9 cellular contexts compared by ENCODE assay signal in genomic region chr10:93039721-93040120, GRCh38. TPM values are rescaled to one million over a fixed set of nuclear protein-coding genes. Genes with fewer than 3 reads are reported as not detected.
DNase-seq lines count a peak whose midpoint lies in the region; ATAC-seq and TF ChIP-seq lines count a peak whose summit lies in the region.
"Had no signal": no experiment of that assay in that cellular context is flagged by ENCODE, and none has a peak within 500 bp of the region (broad histone marks: within the 10 kb centered on the region; RNA-seq: fewer than 3 reads in every experiment).

No MANE protein-coding gene starts in this region.

- no peaks in the 10 kb centered on the region for H3K9me3 Mint-ChIP-seq in HFFc6

- H3K27ac ChIP-seq in effector memory CD4-positive, alpha-beta T cell (ENCODE audit: insufficient read depth, low read length, poor library complexity, severe bottlenecking) = no peak overlapping the region
- H3K27ac ChIP-seq: thyroid gland had no signal

- DNase-seq in BE2C = no peak
- peak; percentile 48 for DNase-seq in HFFc6
- peak; percentile 66 for DNase-seq in SKM-1 (lab: John Stamatoyannopoulos, UW; ENCODE audit: unreplicated experiment)
- peak; percentile 75 for DNase-seq in iPS DF 19.7 (ENCODE audit: low read depth, low spot score)
- DNase-seq in stimulated activated naive CD4-positive, alpha-beta T cell treated with Interleukin-2 at 50 U/mL for 16 hours (lab: John Stamatoyannopoulos, UW) = no peak
- DNase-seq in stimulated activated CD4-positive, alpha-beta T cell treated with anti-CD3 and anti-CD28 coated beads, Interleukin-4, amount 100 ng/mL, for 24 hours = no peak
- DNase-seq in effector memory CD4-positive, alpha-beta T cell = no peak
- DNase-seq: thyroid gland had no signal

- no peak overlapping the region for H3K27ac Mint-ChIP-seq in HFFc6

- no peaks in the 10 kb centered on the region for H3K36me3 ChIP-seq in BE2C
- no peaks in the 10 kb centered on the region for H3K36me3 ChIP-seq in effector memory CD4-positive, alpha-beta T cell (ENCODE audit: control insufficient read depth, insufficient read depth, low read length)
- H3K36me3 ChIP-seq: thyroid gland had no signal

- no peaks in the 10 kb centered on the region for H3K27me3 Mint-ChIP-seq in HFFc6 (ENCODE audit: insufficient read depth)

- H3K4me1 ChIP-seq in BE2C = no peaks in the 10 kb centered on the region
- no peaks in the 10 kb centered on the region for H3K4me1 ChIP-seq in effector memory CD4-positive, alpha-beta T cell (ENCODE audit: control insufficient read depth, insufficient read depth, low read length, poor library complexity, severe bottlenecking)
- H3K4me1 ChIP-seq: thyroid gland had no signal

- TF ChIP-seq CTCF in BE2C (IDR thresholded peaks at IDR 0.05; ENCODE audit: low read depth, low read length) (peak; percentile 39), HFFc6 (IDR thresholded peaks at IDR 0.05) (peak; percentile 81)

- H3K27me3 ChIP-seq in BE2C = no peaks in the 10 kb centered on the region
- no peaks in the 10 kb centered on the region for H3K27me3 ChIP-seq in effector memory CD4-positive, alpha-beta T cell (replicated peaks; ENCODE audit: control insufficient read depth, insufficient read depth, low read length, poor library complexity, severe bottlenecking)
- H3K27me3 ChIP-seq: thyroid gland had no signal

- H3K9me3 ChIP-seq in BE2C = no peaks in the 10 kb centered on the region
- H3K9me3 ChIP-seq in effector memory CD4-positive, alpha-beta T cell (ENCODE audit: control insufficient read depth, low read length) = no peaks in the 10 kb centered on the region
- H3K9me3 ChIP-seq: thyroid gland had no signal

- ATAC-seq in GM21717 (IDR thresholded peaks at IDR 0.05; ENCODE audit: unreplicated experiment) = no peak

- no peaks in the 10 kb centered on the region for H3K36me3 Mint-ChIP-seq in HFFc6 (ENCODE audit: low read depth)

- peaks cover 16% of the 10 kb centered on the region for H3K4me1 Mint-ChIP-seq in HFFc6 (ENCODE audit: low read depth)

- H3K4me3 ChIP-seq in BE2C (ENCODE audit: low read depth, low read length) = no peak overlapping the region
- H3K4me3 ChIP-seq in effector memory CD4-positive, alpha-beta T cell (ENCODE audit: insufficient read depth, low read depth, low read length, poor library complexity, severe bottlenecking) = no peak overlapping the region
- H3K4me3 ChIP-seq: thyroid gland had no signal

- no peak overlapping the region for H3K4me3 Mint-ChIP-seq in HFFc6

RNA-seq across cellular contexts. Expression of gene CYP26C1, which starts 20.9 kb away (rescaled TPM):
- not detected for polyA plus RNA-seq in BE2C (2012; ENCODE audit: insufficient read depth, insufficient read length, low read depth)
- under 1 TPM in 5 of 6 experiments, not detected in 1; 0.05 to 0.22 (median 0.13) TPM for total RNA-seq in HFFc6 (2021; fragmentation: NEBNext Ultra II Directional; extraction: Animal tissue kit (Norgen Biotek cat#: 25700))

RNA-seq across cellular contexts. Expression of gene CYP26A1, which starts 34.0 kb away (rescaled TPM):
- not detected for polyA plus RNA-seq in BE2C (2012; ENCODE audit: insufficient read depth, insufficient read length, low read depth)
- total RNA-seq in HFFc6 (2021; fragmentation: NEBNext Ultra II Directional; extraction: Animal tissue kit (Norgen Biotek cat#: 25700)) = not detected
- total RNA-seq: thyroid gland had no signal

Comparison
In these comparisons a context has a peak if more than half of its experiments do, and no peak if none do; other contexts are left out.
1. DNase-seq: peak in HFFc6 (single experiment), SKM-1 (single experiment) and iPS DF 19.7 (single experiment); none in BE2C (single experiment), stimulated activated naive CD4-positive, alpha-beta T cell treated with Interleukin-2 at 50 U/mL for 16 hours (single experiment), stimulated activated CD4-positive, alpha-beta T cell treated with anti-CD3 and anti-CD28 coated beads, Interleukin-4, amount 100 ng/mL, for 24 hours (single experiment) and effector memory CD4-positive, alpha-beta T cell (0 of 3).